Comparison of ENCODE assay signal across 1 cellular context in genomic region chr2:45300026-45300750, GRCh38.
TF ChIP-seq lines count a peak whose summit lies in the region.

No MANE protein-coding gene starts in this region.

TF ChIP-seq in liver, 16 proteins besides CTCF, POLR2A, EP300 and RAD21 (continued from another document):
- TF ChIP-seq REST (IDR thresholded peaks at IDR 0.05) (no peak), FOXA1 (IDR thresholded peaks at IDR 0.05) (peak; percentile 76), HNF4A (conservative IDR thresholded peaks at IDR 0.05) (peak; percentile 49)
